In the genomic region with DNA sequence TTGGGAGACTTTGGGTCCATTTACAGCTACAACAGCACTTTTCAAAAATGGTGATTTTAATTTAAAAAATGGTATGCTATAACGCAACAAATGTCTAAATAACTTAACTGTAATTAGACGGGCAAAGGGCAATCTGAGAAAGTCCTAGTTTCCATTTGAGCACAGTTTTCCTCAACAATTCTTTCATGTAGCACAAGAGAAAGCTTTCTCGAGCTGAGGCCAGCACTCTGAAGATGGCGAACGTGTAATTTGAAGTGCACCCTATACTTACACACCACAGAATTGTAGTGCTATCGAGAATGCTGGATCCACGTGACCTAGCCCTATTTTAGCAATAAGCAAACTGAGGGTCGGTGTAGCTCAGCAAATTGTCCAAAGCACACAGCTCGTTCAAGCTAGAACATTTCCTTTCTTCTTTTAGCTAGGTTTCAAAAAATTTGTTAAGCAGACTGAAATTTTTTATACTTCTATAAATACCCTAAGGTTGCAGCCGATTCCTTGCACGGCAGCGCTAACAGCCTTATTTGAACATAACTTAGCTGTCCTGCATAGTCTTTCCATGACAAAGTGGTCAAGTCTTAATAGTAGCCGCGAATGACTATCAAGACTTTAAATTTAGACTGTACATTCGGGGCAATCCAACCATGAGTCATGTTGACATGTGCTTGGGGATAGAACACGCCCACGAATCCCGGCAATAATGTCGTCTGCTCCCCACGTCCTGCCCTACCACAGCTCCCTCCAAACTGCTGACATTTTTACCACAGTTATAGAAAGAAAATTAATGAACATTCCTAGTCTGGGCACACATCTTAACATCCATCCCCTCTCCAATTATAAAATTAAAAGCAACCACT, we compare ENCODE assay signal across 1 cellular context.
TF ChIP-seq lines count a peak whose summit lies in the region.

No MANE protein-coding gene starts in this region.

TF ChIP-seq in SK-N-SH, 30 proteins besides CTCF, POLR2A, EP300 and RAD21 (continued from another document):
- no peak for TF ChIP-seq ZBTB33 (IDR thresholded peaks at IDR 0.05; ENCODE audit: borderline replicate concordance, low read depth)
- TF ChIP-seq POLR2AphosphoS5 (IDR thresholded peaks at IDR 0.05; ENCODE audit: low read depth, low read length): peak; percentile 62
- TF ChIP-seq ELF1 (IDR thresholded peaks at IDR 0.05): no peak
- no peak for TF ChIP-seq GABPA (IDR thresholded peaks at IDR 0.05; ENCODE audit: low read depth)
- no peak for TF ChIP-seq GATA2 (CRISPR knock-in tag; IDR thresholded peaks at IDR 0.05)
- TF ChIP-seq FOSL2 (IDR thresholded peaks at IDR 0.05; ENCODE audit: borderline replicate concordance, low read depth): peak; percentile 48
- no peak for TF ChIP-seq RCOR1 (IDR thresholded peaks at IDR 0.05; ENCODE audit: low read length)
- no peak for TF ChIP-seq NRF1 (IDR thresholded peaks at IDR 0.05; ENCODE audit: low read depth, low read length)
- TF ChIP-seq FOXJ3 (CRISPR knock-in tag; IDR thresholded peaks at IDR 0.05): no peak
- peak; percentile 73 for TF ChIP-seq SIN3A (IDR thresholded peaks at IDR 0.05; ENCODE audit: borderline replicate concordance, low read depth, low read length)
- TF ChIP-seq EZH2phosphoT487 (IDR thresholded peaks at IDR 0.05; ENCODE audit: borderline replicate concordance, low read depth): no peak
- TF ChIP-seq MXI1 (IDR thresholded peaks at IDR 0.05; ENCODE audit: low read depth, low read length): no peak
- TF ChIP-seq TAF1 (IDR thresholded peaks at IDR 0.05; ENCODE audit: borderline replicate concordance, low read depth, low read length): no peak
- TF ChIP-seq NFIC (IDR thresholded peaks at IDR 0.05; ENCODE audit: borderline replicate concordance): 0 out of 2 replicates have a peak, but pooled peaks have one; percentile 21
- TF ChIP-seq RFX5 (IDR thresholded peaks at IDR 0.05; ENCODE audit: low read length): no peak
- peak; percentile 84 for TF ChIP-seq MAX (IDR thresholded peaks at IDR 0.05; ENCODE audit: low read depth)
- no peak for TF ChIP-seq RXRA (IDR thresholded peaks at IDR 0.05; ENCODE audit: borderline replicate concordance, low read depth)
